Comparison of ENCODE assay signal across 13 cellular contexts in genomic region chr15:59522988-59523461, GRCh38.
DNase-seq lines count a peak whose midpoint lies in the region; ATAC-seq and TF ChIP-seq lines count a peak whose summit lies in the region.
"Had no signal": no experiment of that assay in that cellular context is flagged by ENCODE, and none has a peak within 500 bp of the region (broad histone marks: within the 10 kb centered on the region; RNA-seq: fewer than 3 reads in every experiment).

No MANE protein-coding gene starts in this region.

- H3K4me3 Mint-ChIP-seq in activated naive CD8-positive, alpha-beta T cell treated with anti-CD3 and anti-CD28 coated beads for 36 hours = no peak overlapping the region
- H3K4me3 Mint-ChIP-seq in stimulated activated memory B cell treated with anti-CD40 and anti-IgM and Interleukin-4, amounts not matched to agents 10 μg/mL and 1 μg/mL and 100 μg/mL, for 72 hours = no peak overlapping the region
- H3K4me3 Mint-ChIP-seq: nephron had no signal

- H3K4me1 Mint-ChIP-seq in activated naive CD8-positive, alpha-beta T cell treated with anti-CD3 and anti-CD28 coated beads for 36 hours = peaks cover 30% of the 10 kb centered on the region
- peaks cover 45% of the 10 kb centered on the region for H3K4me1 Mint-ChIP-seq in stimulated activated memory B cell treated with anti-CD40 and anti-IgM and Interleukin-4, amounts not matched to agents 10 μg/mL and 1 μg/mL and 100 μg/mL, for 72 hours
- H3K4me1 Mint-ChIP-seq: nephron had no signal

- DNase-seq in activated gamma-delta T cell treated with Interleukin-2 at 50 U/mL for 16 hours (peak; percentile 58), activated gamma-delta T cell (lab: John Stamatoyannopoulos, UW) (no peak), NCI-H510A treated with DMSO at 0.1 percent for 48 hours (lab: John Stamatoyannopoulos, UW) (peak; percentile 80), G401 (ENCODE audit: low spot score) (no peak), dermis blood vessel endothelial cell (no peak)
- DNase-seq in activated naive CD8-positive, alpha-beta T cell treated with anti-CD3 and anti-CD28 coated beads for 36 hours = peak; percentile 41
- DNase-seq: activated CD4-positive, CD25-positive, alpha-beta regulatory T cell; cortex of kidney; stimulated activated CD4-positive, alpha-beta T cell treated with anti-CD3 and anti-CD28 coated beads, Interleukin-4, amount 100 ng/mL, for 1 hour had no signal

- H3K9me3 Mint-ChIP-seq in activated naive CD8-positive, alpha-beta T cell treated with anti-CD3 and anti-CD28 coated beads for 36 hours = no peaks in the 10 kb centered on the region
- no peaks in the 10 kb centered on the region for H3K9me3 Mint-ChIP-seq in stimulated activated memory B cell treated with anti-CD40 and anti-IgM and Interleukin-4, amounts not matched to agents 10 μg/mL and 1 μg/mL and 100 μg/mL, for 72 hours
- H3K9me3 Mint-ChIP-seq: nephron had no signal

- in situ Hi-C loops in G401 (cut with HindIII; ENCODE audit: low sequenced_read_pairs) = no loop called here

- no peaks in the 10 kb centered on the region for H3K36me3 Mint-ChIP-seq in activated naive CD8-positive, alpha-beta T cell treated with anti-CD3 and anti-CD28 coated beads for 36 hours
- H3K36me3 Mint-ChIP-seq in stimulated activated memory B cell treated with anti-CD40 and anti-IgM and Interleukin-4, amounts not matched to agents 10 μg/mL and 1 μg/mL and 100 μg/mL, for 72 hours = no peaks in the 10 kb centered on the region

- no peaks in the 10 kb centered on the region for H3K27me3 Mint-ChIP-seq in activated naive CD8-positive, alpha-beta T cell treated with anti-CD3 and anti-CD28 coated beads for 36 hours
- no peaks in the 10 kb centered on the region for H3K27me3 Mint-ChIP-seq in stimulated activated memory B cell treated with anti-CD40 and anti-IgM and Interleukin-4, amounts not matched to agents 10 μg/mL and 1 μg/mL and 100 μg/mL, for 72 hours

- no peak for TF ChIP-seq POLR2A in GM18505 (IDR thresholded peaks at IDR 0.05; ENCODE audit: borderline replicate concordance, extremely low read depth, insufficient read depth, insufficient read length)

- peak overlapping the region; percentile 67 for H3K27ac Mint-ChIP-seq in activated naive CD8-positive, alpha-beta T cell treated with anti-CD3 and anti-CD28 coated beads for 36 hours
- H3K27ac Mint-ChIP-seq in stimulated activated memory B cell treated with anti-CD40 and anti-IgM and Interleukin-4, amounts not matched to agents 10 μg/mL and 1 μg/mL and 100 μg/mL, for 72 hours = peak overlapping the region; percentile 48
- H3K27ac Mint-ChIP-seq: nephron had no signal

- ATAC-seq in stimulated activated memory B cell treated with anti-CD40 and anti-IgM and Interleukin-4, amounts not matched to agents 10 μg/mL and 1 μg/mL and 100 μg/mL, for 72 hours = peak; percentile 36
- ATAC-seq in GM18505 (IDR thresholded peaks at IDR 0.05; ENCODE audit: unreplicated experiment) = no peak
- ATAC-seq: HCT116 had no signal

Comparison
In these comparisons a context has a peak if more than half of its experiments do, and no peak if none do; other contexts are left out.
1. DNase-seq: peak in activated gamma-delta T cell treated with Interleukin-2 at 50 U/mL for 16 hours (single experiment), NCI-H510A treated with DMSO at 0.1 percent for 48 hours (single experiment) and activated naive CD8-positive, alpha-beta T cell treated with anti-CD3 and anti-CD28 coated beads for 36 hours (single experiment); none in activated gamma-delta T cell (single experiment), G401 (single experiment) and dermis blood vessel endothelial cell (single experiment).